ENCODE assay signal across 10 cellular contexts in the genomic region with DNA sequence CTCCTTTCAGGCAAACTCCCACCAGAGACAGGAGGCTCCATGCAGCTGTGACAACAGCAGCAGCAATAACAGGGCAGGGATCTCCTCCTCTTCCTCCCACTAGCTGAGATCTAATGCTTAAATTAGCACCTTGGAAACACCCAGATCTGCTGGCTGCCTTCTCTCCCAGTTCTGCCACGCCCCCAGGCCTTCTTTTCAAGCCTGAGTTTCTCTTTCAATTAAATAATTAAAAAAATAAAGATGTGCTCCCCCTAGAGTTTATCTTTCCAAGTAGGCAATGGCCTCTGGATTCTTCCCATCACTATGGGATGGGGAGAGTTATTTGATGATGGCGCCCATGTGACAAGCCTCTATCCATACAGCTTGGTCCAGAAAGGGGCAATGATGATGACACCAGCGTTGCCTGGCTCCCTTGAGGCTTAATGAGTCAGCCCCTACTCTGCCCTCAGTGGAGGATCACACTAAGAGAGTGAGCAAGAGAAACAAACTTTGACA. TPM values are rescaled to one million over a fixed set of nuclear protein-coding genes. Genes with fewer than 3 reads are reported as not detected.
DNase-seq lines count a peak whose midpoint lies in the region; ATAC-seq and TF ChIP-seq lines count a peak whose summit lies in the region.
"Had no signal": no experiment of that assay in that cellular context is flagged by ENCODE, and none has a peak within 500 bp of the region (broad histone marks: within the 10 kb centered on the region; RNA-seq: fewer than 3 reads in every experiment).

No MANE protein-coding gene starts in this region.

- in situ Hi-C loops in gastrocnemius medialis (cut with MboI; ENCODE audit: low sequenced_read_pairs in 4 of 4) (no loop called here), GM13977 (cut with MboI; ENCODE audit: low pct_unique_long_range_greater_than_20kb, low sequenced_read_pairs, unreplicated experiment) (no loop called here)

- no peak for TF ChIP-seq POLR2A in gastrocnemius medialis (IDR thresholded peaks at IDR 0.05)

- peak; percentile 53 for TF ChIP-seq CTCF in chondrocyte (IDR thresholded peaks at IDR 0.05)
- TF ChIP-seq CTCF in gastrocnemius medialis (IDR thresholded peaks at IDR 0.05 in 4 of 5, conservative IDR thresholded peaks at IDR 0.05 in 1 of 5) = no peak
- no peak for TF ChIP-seq CTCF in GM13977 (IDR thresholded peaks at IDR 0.05; ENCODE audit: extremely low read depth, insufficient read depth, missing control alignments)

- H3K4me1 Mint-ChIP-seq in activated T-cell treated with anti-CD3 and anti-CD28 coated beads, Interleukin-2, amount 50 U/mL, for 24 hours (ENCODE audit: low read depth) = peaks cover 52% of the 10 kb centered on the region
- H3K4me1 Mint-ChIP-seq in chondrocyte (ENCODE audit: low read depth) = peaks cover 51% of the 10 kb centered on the region

- peak in 1 of 2 donors; percentile 20 for ATAC-seq in gastrocnemius medialis
- no peak for ATAC-seq in HG02798 (IDR thresholded peaks at IDR 0.05; ENCODE audit: poor library complexity, unreplicated experiment)
- no peak for ATAC-seq in HG02870 (IDR thresholded peaks at IDR 0.05; ENCODE audit: unreplicated experiment)

- H3K27me3 Mint-ChIP-seq in activated T-cell treated with anti-CD3 and anti-CD28 coated beads, Interleukin-2, amount 50 U/mL, for 24 hours = peaks cover 4% of the 10 kb centered on the region
- H3K27me3 Mint-ChIP-seq in chondrocyte (ENCODE audit: low read depth) = peaks cover 3% of the 10 kb centered on the region

- peak overlapping the region; percentile 33 to 94 (median 66) for H3K27ac ChIP-seq in gastrocnemius medialis

- no peaks in the 10 kb centered on the region for H3K9me3 Mint-ChIP-seq in activated T-cell treated with anti-CD3 and anti-CD28 coated beads, Interleukin-2, amount 50 U/mL, for 24 hours
- no peaks in the 10 kb centered on the region for H3K9me3 Mint-ChIP-seq in chondrocyte (ENCODE audit: low read depth)

- H3K36me3 Mint-ChIP-seq in activated T-cell treated with anti-CD3 and anti-CD28 coated beads, Interleukin-2, amount 50 U/mL, for 24 hours (ENCODE audit: low read depth) = peaks cover 2% of the 10 kb centered on the region
- H3K36me3 Mint-ChIP-seq in chondrocyte (ENCODE audit: low read depth) = peaks cover 3% of the 10 kb centered on the region

- H3K4me3 ChIP-seq in MG63 (no peak overlapping the region), gastrocnemius medialis (no peak overlapping the region)

- no peak overlapping the region for H3K4me3 Mint-ChIP-seq in activated T-cell treated with anti-CD3 and anti-CD28 coated beads, Interleukin-2, amount 50 U/mL, for 24 hours
- H3K4me3 Mint-ChIP-seq in chondrocyte (ENCODE audit: unreplicated experiment) = no peak overlapping the region

- peak; percentile 36 for DNase-seq in activated T-cell treated with anti-CD3 and anti-CD28 coated beads for 48 hours (ENCODE audit: low read depth)
- no peak for DNase-seq in activated T-cell treated with anti-CD3 and anti-CD28 coated beads, Interleukin-2, amount 50 U/mL, for 24 hours
- DNase-seq in MG63 = peak; percentile 67
- DNase-seq in chondrocyte (ENCODE audit: low spot score) = no peak
- peak in 1 of 2 donors; percentile 41 for DNase-seq in gastrocnemius medialis
- no peak for DNase-seq in GM13977 (ENCODE audit: low spot score)
- DNase-seq: NCI-H510A had no signal

- H3K4me1 ChIP-seq in gastrocnemius medialis = peaks cover 68 to 79% of the 10 kb centered on the region in 2 donors

- intact Hi-C loops in gastrocnemius medialis (cut with DNase I; ENCODE audit: low total_unique reads) = loop anchor here (5.0 to 10.0 kb wide), 5 partner anchors 48 to 660 kb away; a partner anchor contains a TSS

- no peak overlapping the region for H3K27ac Mint-ChIP-seq in activated T-cell treated with anti-CD3 and anti-CD28 coated beads, Interleukin-2, amount 50 U/mL, for 24 hours
- H3K27ac Mint-ChIP-seq in chondrocyte (ENCODE audit: unreplicated experiment) = no peak overlapping the region

- H3K9me3 ChIP-seq in MG63 (no peaks in the 10 kb centered on the region), gastrocnemius medialis (no peaks in the 10 kb centered on the region)

- H3K36me3 ChIP-seq in MG63 (no peaks in the 10 kb centered on the region), gastrocnemius medialis (no peaks in the 10 kb centered on the region)

- H3K27me3 ChIP-seq in MG63 (no peaks in the 10 kb centered on the region), gastrocnemius medialis (no peaks in the 10 kb centered on the region)

RNA-seq across cellular contexts. Expression of a gene that starts 3.8 kb away (rescaled TPM):
- total RNA-seq in MG63 (2014; rRNA removed; shearing (Covaris generic); ENCODE audit: low replicate concordance) = 3.1 and 7.7 TPM in 2 replicates
- total RNA-seq in chondrocyte (24.5 to 37.5 TPM (median 35.7 TPM) in 3 replicates), gastrocnemius medialis (10 to 100 TPM; 29.5 to 58.4 (median 41.8) TPM)

RNA-seq across cellular contexts. Expression of a gene that starts 4.0 kb away (rescaled TPM):
- total RNA-seq in MG63 (2014; rRNA removed; shearing (Covaris generic); ENCODE audit: low replicate concordance) = not detected in 2 replicates
- total RNA-seq in chondrocyte (0.25 TPM in 1 of 3 replicates, not detected in the others), gastrocnemius medialis (under 1 TPM in 1 of 4 donors, not detected in 3; 0.49 TPM)
- total RNA-seq: liver had no signal

Comparison
In these comparisons a context has a peak if more than half of its experiments do, and no peak if none do; other contexts are left out.
1. DNase-seq: peak in activated T-cell treated with anti-CD3 and anti-CD28 coated beads for 48 hours (single experiment) and MG63 (single experiment); none in activated T-cell treated with anti-CD3 and anti-CD28 coated beads, Interleukin-2, amount 50 U/mL, for 24 hours (single experiment), chondrocyte (single experiment) and GM13977 (single experiment).